In genomic region chr5:570886-571285, GRCh38 we compare ENCODE assay signal across 23 cellular contexts.
"Had no signal": no experiment of that assay in that cellular context is flagged by ENCODE, and none has a peak within 500 bp of the region (broad histone marks: within the 10 kb centered on the region; RNA-seq: fewer than 3 reads in every experiment).

No MANE protein-coding gene starts in this region.

- H3K36me3 Mint-ChIP-seq: immature natural killer cell; stimulated activated effector memory CD8-positive, alpha-beta T cell treated with anti-CD3 and anti-CD28 coated beads, Interleukin-12 subunit alpha, Interleukin-12 subunit beta, amount 100 ng/mL, for 72 hours had no signal

- H3K9me3 ChIP-seq: gastrocnemius medialis, neutrophil had no signal

- DNase-seq: central memory CD4-positive, alpha-beta T cell; effector memory CD4-positive, alpha-beta T cell; gastrocnemius medialis; heart right ventricle; immature natural killer cell; left cardiac atrium; left ventricle myocardium inferior; mesendoderm; naive thymus-derived CD4-positive, alpha-beta T cell; nephron progenitor cell; ovary; right cardiac atrium; stimulated activated CD4-positive, alpha-beta T cell treated with anti-CD3 and anti-CD28 coated beads, Interleukin-4, amount 100 ng/mL, for 1 hour; stimulated activated CD8-positive, alpha-beta memory T cell treated with anti-CD3 and anti-CD28 coated beads, Interleukin-4, amount 100 ng/mL, for 48 hours; tibial artery had no signal

- H3K4me1 Mint-ChIP-seq: immature natural killer cell; stimulated activated effector memory CD8-positive, alpha-beta T cell treated with anti-CD3 and anti-CD28 coated beads, Interleukin-12 subunit alpha, Interleukin-12 subunit beta, amount 100 ng/mL, for 72 hours had no signal

- H3K36me3 ChIP-seq: esophagus muscularis mucosa, gastrocnemius medialis, heart right ventricle, left ventricle myocardium inferior, neutrophil, ovary, tibial artery, upper lobe of left lung had no signal

- H3K27me3 ChIP-seq: ovary had no signal

- ATAC-seq: gastrocnemius medialis; heart right ventricle; naive thymus-derived CD4-positive, alpha-beta T cell; right cardiac atrium; stimulated activated effector memory CD8-positive, alpha-beta T cell treated with anti-CD3 and anti-CD28 coated beads, Interleukin-12 subunit alpha, Interleukin-12 subunit beta, amount 100 ng/mL, for 72 hours had no signal

- H3K4me1 ChIP-seq: gastrocnemius medialis, heart right ventricle, tibial artery had no signal

- H3K27ac Mint-ChIP-seq: immature natural killer cell; naive thymus-derived CD4-positive, alpha-beta T cell; nephron progenitor cell; progenitor cell of endocrine pancreas; stimulated activated effector memory CD8-positive, alpha-beta T cell treated with anti-CD3 and anti-CD28 coated beads, Interleukin-12 subunit alpha, Interleukin-12 subunit beta, amount 100 ng/mL, for 72 hours; stimulated activated naive CD8-positive, alpha-beta T cell treated with anti-CD3 and anti-CD28 coated beads, Interleukin-15, Interleukin-2, amounts not matched to agents 100 ng/mL and 50 ng/mL, for 24 hours had no signal

- H3K27ac ChIP-seq: epithelial cell of prostate, esophagus muscularis mucosa, gastrocnemius medialis, heart right ventricle, left ventricle myocardium inferior, neutrophil, ovary, tibial artery, upper lobe of left lung had no signal

- H3K4me3 ChIP-seq: esophagus muscularis mucosa, gastrocnemius medialis, heart right ventricle, left ventricle myocardium inferior, lung, ovary, tibial artery, upper lobe of left lung had no signal

- H3K4me3 Mint-ChIP-seq: immature natural killer cell; naive thymus-derived CD4-positive, alpha-beta T cell; nephron progenitor cell; stimulated activated effector memory CD8-positive, alpha-beta T cell treated with anti-CD3 and anti-CD28 coated beads, Interleukin-12 subunit alpha, Interleukin-12 subunit beta, amount 100 ng/mL, for 72 hours; stimulated activated naive CD8-positive, alpha-beta T cell treated with anti-CD3 and anti-CD28 coated beads, Interleukin-15, Interleukin-2, amounts not matched to agents 100 ng/mL and 50 ng/mL, for 24 hours had no signal
